ENCODE assay signal across 8 cellular contexts in the genomic region with DNA sequence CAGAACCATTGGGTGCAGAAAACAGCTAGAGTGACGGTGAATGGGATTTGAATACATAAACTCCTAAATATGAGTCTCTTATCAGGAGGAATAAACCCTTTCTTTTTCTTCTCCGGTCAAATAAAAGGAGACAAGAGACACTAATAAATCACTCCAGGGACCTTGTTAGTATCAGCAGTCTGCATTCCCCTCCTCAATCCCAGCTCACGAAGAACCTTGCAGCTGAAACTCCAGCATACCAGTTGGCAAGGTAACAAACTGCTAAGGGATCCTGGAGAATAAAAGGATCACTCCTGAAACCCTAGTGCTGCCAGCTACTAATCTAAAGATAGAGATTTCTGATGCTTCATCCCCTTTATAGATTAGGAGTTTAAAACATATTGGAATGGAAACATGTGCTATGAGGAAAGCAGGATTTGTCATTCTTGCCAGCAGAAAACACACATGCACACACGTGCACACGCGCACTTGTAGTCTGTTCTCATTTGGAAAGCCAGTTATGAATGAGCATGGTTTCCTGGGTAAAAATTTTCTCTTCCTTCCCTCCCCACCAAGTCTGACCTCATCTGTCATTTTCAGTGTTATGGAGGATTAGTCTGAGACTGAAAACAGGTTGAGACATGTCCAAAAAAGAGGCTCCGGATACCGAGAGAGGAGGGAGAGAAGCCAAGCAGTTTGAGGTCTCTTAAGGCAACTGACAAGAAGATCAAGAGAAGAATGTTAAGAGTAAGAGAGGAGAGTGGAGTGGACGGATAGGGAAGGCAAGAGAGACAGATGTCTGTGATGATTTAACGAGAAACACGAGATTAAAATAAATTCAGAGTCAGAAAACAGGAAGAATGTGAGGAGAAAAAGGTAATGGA. TPM values are rescaled to one million over a fixed set of nuclear protein-coding genes. Genes with fewer than 3 reads are reported as not detected.
DNase-seq lines count a peak whose midpoint lies in the region; ATAC-seq and TF ChIP-seq lines count a peak whose summit lies in the region.

No MANE protein-coding gene starts in this region.

- TF ChIP-seq POLR2A in esophagus squamous epithelium (IDR thresholded peaks at IDR 0.05) (no peak), prostate gland (IDR thresholded peaks at IDR 0.05) (no peak)

- no peaks in the 10 kb centered on the region for H4K20me1 ChIP-seq in DOHH2 (ENCODE audit: control insufficient read depth, insufficient read depth, low read depth, low read length)

- H3F3A ChIP-seq in DOHH2 (ENCODE audit: control insufficient read depth, insufficient read depth), result no peaks in the 10 kb centered on the region

- H3K4me3 ChIP-seq in DOHH2 (ENCODE audit: low read length), result peak overlapping the region; percentile 0; the same call in 1 of the 2 replicates
- no peak overlapping the region for H3K4me3 ChIP-seq in esophagus squamous epithelium
- H3K4me3 ChIP-seq in prostate gland, result no peak overlapping the region

- H3K27me3 ChIP-seq in DOHH2 (ENCODE audit: control insufficient read depth, low read length) (peaks cover 8% of the 10 kb centered on the region; the same call in 1 of the 2 replicates), esophagus squamous epithelium (no peaks in the 10 kb centered on the region), prostate gland (replicated peaks; ENCODE audit: insufficient read depth) (no peaks in the 10 kb centered on the region)

- H3K27ac ChIP-seq in DOHH2 (ENCODE audit: low read depth, low read length), result no peak overlapping the region
- H3K27ac ChIP-seq in esophagus squamous epithelium, result peak overlapping the region in 3 of 4 donors; percentile 17 to 41 (median 37)
- no peak overlapping the region for H3K27ac ChIP-seq in prostate gland

- H3K36me3 ChIP-seq in DOHH2 (ENCODE audit: control insufficient read depth, low read length) (no peaks in the 10 kb centered on the region), esophagus squamous epithelium (peaks cover 0 to 6% (median 0%) of the 10 kb centered on the region in 3 donors), prostate gland (no peaks in the 10 kb centered on the region)

- peak overlapping the region; percentile 34 for H3K4me2 ChIP-seq in DOHH2 (ENCODE audit: low read length)

- H3K9me3 ChIP-seq in DOHH2 (ENCODE audit: control insufficient read depth, insufficient read depth, low read length) (no peaks in the 10 kb centered on the region), esophagus squamous epithelium (no peaks in the 10 kb centered on the region), prostate gland (no peaks in the 10 kb centered on the region)

- H3K79me2 ChIP-seq in DOHH2 (ENCODE audit: control insufficient read depth, low read length), result no peaks in the 10 kb centered on the region

- H3K4me1 ChIP-seq in DOHH2 (ENCODE audit: control insufficient read depth, low read length) (peaks cover 22% of the 10 kb centered on the region), esophagus squamous epithelium (peaks cover 26 to 99% (median 45%) of the 10 kb centered on the region in 3 donors), prostate gland (replicated peaks) (peaks cover 9% of the 10 kb centered on the region)

- intact Hi-C loops in esophagus squamous epithelium (cut with DNase I), result no loop called here
- intact Hi-C loops in prostate gland (cut with DNase I), result no loop called here

- TF ChIP-seq CTCF in DOHH2 (IDR thresholded peaks at IDR 0.05; ENCODE audit: low read depth, low read length, poor library complexity, severe bottlenecking) (no peak), esophagus squamous epithelium (IDR thresholded peaks at IDR 0.05) (no peak), prostate gland (IDR thresholded peaks at IDR 0.05) (no peak)

- 11 to 13% methylated on average over 11 of the region's 11 CpGs for WGBS in esophagus squamous epithelium, 2 donors
- WGBS in prostate gland, result 21% methylated on average over 11 of the region's 11 CpGs

- no peaks in the 10 kb centered on the region for H3K9me2 ChIP-seq in DOHH2 (replicated peaks; ENCODE audit: control insufficient read depth, low read length)

- peak; percentile 58 for ATAC-seq in GM19372 (IDR thresholded peaks at IDR 0.05; ENCODE audit: low read depth, unreplicated experiment)
- ATAC-seq in HG03280 (IDR thresholded peaks at IDR 0.05; ENCODE audit: unreplicated experiment), result peak; percentile 68

- DNase-seq in SKM-1 treated with dmso at 0.1 percent for 144 hours (lab: John Stamatoyannopoulos, UW; ENCODE audit: unreplicated experiment), result peak; percentile 89
- no peak for DNase-seq in esophagus squamous epithelium (lab: John Stamatoyannopoulos, UW)
- no peak for DNase-seq in superior temporal gyrus (ENCODE audit: extremely low spot score)
- DNase-seq in prostate gland (ENCODE audit: low spot score), result no peak
- no peak for DNase-seq in T1000 (lab: John Stamatoyannopoulos, UW)

RNA-seq across cellular contexts. Expression of a gene that starts 10.9 kb away (rescaled TPM):
- total RNA-seq in esophagus squamous epithelium, result 10 to 100 TPM; 21.6 to 40.6 (median 26.5) TPM
- total RNA-seq in prostate gland, result 10 to 100 TPM; 10.3 to 14.3 TPM

Comparison
In these comparisons a context has a peak if more than half of its experiments do, and no peak if none do; other contexts are left out.
1. H3K27ac ChIP-seq: peak in esophagus squamous epithelium (3 of 4); none in DOHH2 (single experiment) and prostate gland (0 of 2).